In the genomic region with DNA sequence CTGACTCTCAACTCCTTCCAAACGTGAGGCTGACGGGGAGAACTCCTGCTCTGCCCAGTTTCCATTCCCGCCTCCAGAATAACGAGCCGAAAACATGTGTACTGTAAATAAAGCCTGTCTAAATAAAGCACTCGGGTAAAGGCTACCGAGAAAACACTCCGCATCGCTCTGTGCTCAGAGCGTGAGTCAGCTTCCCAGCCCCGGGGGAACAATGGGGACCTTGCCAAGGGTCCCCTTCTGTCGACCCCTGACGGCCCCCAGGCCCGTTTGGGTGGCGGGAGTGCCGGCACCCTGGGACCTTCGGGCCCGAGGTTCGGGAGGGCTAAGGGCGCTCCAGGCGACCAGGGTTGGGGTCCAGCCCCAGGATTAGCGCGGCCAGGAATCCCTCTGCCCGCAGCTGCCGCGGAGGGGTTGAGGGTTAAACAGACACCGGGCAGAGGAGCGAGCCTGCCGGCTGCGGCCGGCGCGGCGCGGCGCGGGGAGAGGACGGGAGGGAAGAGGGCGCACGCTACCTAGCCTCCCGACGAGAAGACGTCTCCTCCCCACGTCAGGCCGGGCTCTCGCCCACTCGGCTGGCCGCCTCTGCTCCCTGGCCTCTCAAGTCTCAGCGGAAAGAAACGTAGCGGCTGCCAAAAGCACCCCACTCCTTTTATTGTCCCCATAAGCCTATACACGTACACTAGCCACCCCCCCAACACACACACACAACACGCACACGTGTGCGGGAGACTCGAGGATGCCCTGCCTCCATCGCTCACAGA, we compare ENCODE assay signal across 8 cellular contexts.
DNase-seq lines count a peak whose midpoint lies in the region; ATAC-seq and TF ChIP-seq lines count a peak whose summit lies in the region.

No MANE protein-coding gene starts in this region.

- DNase-seq in GM20000 (ENCODE audit: low spot score) = peak; percentile 45
- no peak for DNase-seq in T-helper 17 cell
- DNase-seq in effector memory CD8-positive, alpha-beta T cell = no peak
- DNase-seq in natural killer cell treated with Interleukin-12 subunit alpha and Interleukin-12 subunit beta and Interleukin-15 and Interleukin-18, amount 100 ng/mL, for 72 hours (ENCODE audit: low spot score) = no peak
- no peak for DNase-seq in T1000 (lab: John Stamatoyannopoulos, UW)
- no peak for DNase-seq in medulla oblongata (ENCODE audit: extremely low spot score)
- DNase-seq in NCI-H2227 treated with DMSO at 0.1 percent for 48 hours (lab: John Stamatoyannopoulos, UW) = no peak

- no peaks in the 10 kb centered on the region for H3K36me3 Mint-ChIP-seq in T-helper 17 cell (ENCODE audit: low read depth)
- H3K36me3 Mint-ChIP-seq in effector memory CD8-positive, alpha-beta T cell (ENCODE audit: insufficient read depth) = peaks cover 38% of the 10 kb centered on the region
- no peaks in the 10 kb centered on the region for H3K36me3 Mint-ChIP-seq in natural killer cell treated with Interleukin-12 subunit alpha and Interleukin-12 subunit beta and Interleukin-15 and Interleukin-18, amount 100 ng/mL, for 72 hours

- H3K9me3 ChIP-seq in T-helper 17 cell (ENCODE audit: control insufficient read depth, low read length, poor library complexity, severe bottlenecking) = no peaks in the 10 kb centered on the region

- H3K4me3 ChIP-seq in ACC112 (ENCODE audit: low read depth, low read length) = peak overlapping the region; percentile 83

- no peaks in the 10 kb centered on the region for H3K79me2 ChIP-seq in ACC112 (ENCODE audit: control insufficient read depth, insufficient read depth, low read length, unreplicated experiment)

- peaks cover 11% of the 10 kb centered on the region for H3K4me1 ChIP-seq in ACC112 (ENCODE audit: control insufficient read depth, insufficient read depth, low read length, unreplicated experiment)

- peaks cover 8% of the 10 kb centered on the region for H3K4me1 Mint-ChIP-seq in T-helper 17 cell
- peaks cover 13 to 14% of the 10 kb centered on the region in 2 donors for H3K4me1 Mint-ChIP-seq in effector memory CD8-positive, alpha-beta T cell (ENCODE audit: low read depth in 2 of 2)
- H3K4me1 Mint-ChIP-seq in natural killer cell treated with Interleukin-12 subunit alpha and Interleukin-12 subunit beta and Interleukin-15 and Interleukin-18, amount 100 ng/mL, for 72 hours (ENCODE audit: low read depth in 2 of 2) = peaks cover 1 to 16% of the 10 kb centered on the region in 2 donors

- peak; percentile 7 for ATAC-seq in T-helper 17 cell
- ATAC-seq in effector memory CD8-positive, alpha-beta T cell (replicated peaks) = no peak
- peak in 1 of 2 donors; percentile 1 for ATAC-seq in natural killer cell treated with Interleukin-12 subunit alpha and Interleukin-12 subunit beta and Interleukin-15 and Interleukin-18, amount 100 ng/mL, for 72 hours

- peak overlapping the region; percentile 59 for H2AFZ ChIP-seq in ACC112 (ENCODE audit: low read length, unreplicated experiment)

- no peaks in the 10 kb centered on the region for H3K36me3 ChIP-seq in ACC112 (ENCODE audit: insufficient read depth, low read length)

- H3K27me3 ChIP-seq in ACC112 (ENCODE audit: insufficient read depth, low read length) = no peaks in the 10 kb centered on the region

- H3K27ac Mint-ChIP-seq in T-helper 17 cell = no peak overlapping the region
- H3K27ac Mint-ChIP-seq in effector memory CD8-positive, alpha-beta T cell = no peak overlapping the region
- no peak overlapping the region for H3K27ac Mint-ChIP-seq in natural killer cell treated with Interleukin-12 subunit alpha and Interleukin-12 subunit beta and Interleukin-15 and Interleukin-18, amount 100 ng/mL, for 72 hours

- peaks cover 22% of the 10 kb centered on the region for H3K27me3 Mint-ChIP-seq in T-helper 17 cell
- H3K27me3 Mint-ChIP-seq in effector memory CD8-positive, alpha-beta T cell = peaks cover 9 to 21% of the 10 kb centered on the region in 2 donors
- H3K27me3 Mint-ChIP-seq in natural killer cell treated with Interleukin-12 subunit alpha and Interleukin-12 subunit beta and Interleukin-15 and Interleukin-18, amount 100 ng/mL, for 72 hours = peaks cover 14 to 29% of the 10 kb centered on the region in 2 donors

- peak overlapping the region; percentile 80 for H3K27ac ChIP-seq in ACC112 (ENCODE audit: low read depth, low read length)

- peak overlapping the region; percentile 41 for H3K4me3 Mint-ChIP-seq in T-helper 17 cell
- H3K4me3 Mint-ChIP-seq in effector memory CD8-positive, alpha-beta T cell = peak overlapping the region; percentile 78 to 80
- peak overlapping the region; percentile 62 for H3K4me3 Mint-ChIP-seq in natural killer cell treated with Interleukin-12 subunit alpha and Interleukin-12 subunit beta and Interleukin-15 and Interleukin-18, amount 100 ng/mL, for 72 hours

- H3K9me3 Mint-ChIP-seq in effector memory CD8-positive, alpha-beta T cell = peaks cover 0 to 1% of the 10 kb centered on the region in 2 donors
- no peaks in the 10 kb centered on the region for H3K9me3 Mint-ChIP-seq in natural killer cell treated with Interleukin-12 subunit alpha and Interleukin-12 subunit beta and Interleukin-15 and Interleukin-18, amount 100 ng/mL, for 72 hours

- no peak for TF ChIP-seq CTCF in GM20000 (IDR thresholded peaks at IDR 0.05; ENCODE audit: extremely low read depth, missing control alignments)
